ENCODE assay signal across 21 cellular contexts in the genomic region with DNA sequence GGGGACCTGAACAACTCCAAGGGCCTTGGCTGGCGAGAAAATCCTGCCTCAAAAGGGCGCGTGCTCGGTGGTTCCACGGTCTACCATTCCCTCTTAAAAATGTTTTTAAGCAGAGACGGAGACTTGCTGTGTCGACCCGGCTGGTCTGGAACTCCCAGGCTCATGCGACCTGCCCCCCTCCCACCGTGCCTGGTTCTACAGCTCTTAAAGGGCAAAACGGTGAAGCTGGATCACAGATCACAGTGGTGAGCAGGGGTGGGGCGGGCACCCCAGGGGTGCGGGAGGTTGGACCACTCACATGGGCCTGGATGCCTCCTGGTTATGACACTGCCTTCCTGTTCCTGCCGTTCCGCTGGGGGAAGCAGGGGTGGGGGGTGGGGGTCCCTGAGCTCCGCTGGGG. TPM values are rescaled to one million over a fixed set of nuclear protein-coding genes. Genes with fewer than 3 reads are reported as not detected.
"Had no signal": no experiment of that assay in that cellular context is flagged by ENCODE, and none has a peak within 500 bp of the region (broad histone marks: within the 10 kb centered on the region; RNA-seq: fewer than 3 reads in every experiment).

No MANE protein-coding gene starts in this region.

- H3K9me3 ChIP-seq: tibial nerve, vagina had no signal

- DNase-seq: activated CD4-positive, alpha-beta T cell treated with anti-CD3 and anti-CD28 coated beads, Interleukin-2, amount 50 U/mL, for 1 hour; activated CD4-positive, CD25-positive, alpha-beta regulatory T cell; activated gamma-delta T cell treated with Interleukin-2 at 50 U/mL for 16 hours; activated T-cell treated with anti-CD3 and anti-CD28 coated beads, Interleukin-2, amount 50 U/mL, for 72 hours; amniotic stem cell; foreskin melanocyte; nephron progenitor cell; occipital lobe; retina; stimulated activated naive CD8-positive, alpha-beta T cell treated with anti-CD3 and anti-CD28 coated beads, Interleukin-15, Interleukin-2, amounts not matched to agents 100 U/mL and 50 U/mL, for 24 hours; substantia nigra; T-cell had no signal

- H3K27ac Mint-ChIP-seq: activated naive CD4-positive, alpha-beta T cell treated with anti-CD3 and anti-CD28 coated beads, Interleukin-2, amount 50 U/mL, for 72 hours; activated T-cell treated with anti-CD3 and anti-CD28 coated beads, Interleukin-2, amount 50 U/mL, for 72 hours; nephron progenitor cell; T-cell had no signal

- H3K4me3 Mint-ChIP-seq: activated T-cell treated with anti-CD3 and anti-CD28 coated beads, Interleukin-2, amount 50 U/mL, for 72 hours; nephron progenitor cell had no signal

- H3K4me3 ChIP-seq: dorsolateral prefrontal cortex, lung, SK-N-MC, tibial nerve, vagina had no signal

- H3K27me3 ChIP-seq: dorsolateral prefrontal cortex, vagina had no signal

- H3K27ac ChIP-seq: dorsolateral prefrontal cortex, SK-N-MC, tibial nerve, vagina had no signal

- H3K36me3 ChIP-seq: tibial nerve, vagina had no signal

- ATAC-seq: activated naive CD4-positive, alpha-beta T cell treated with anti-CD3 and anti-CD28 coated beads, Interleukin-2, amount 50 U/mL, for 72 hours; activated T-cell treated with anti-CD3 and anti-CD28 coated beads, Interleukin-2, amount 50 U/mL, for 72 hours; stimulated activated naive CD8-positive, alpha-beta T cell treated with anti-CD3 and anti-CD28 coated beads, Interleukin-15, Interleukin-2, amounts not matched to agents 100 U/mL and 50 U/mL, for 24 hours; T-cell had no signal

- H3K9me3 Mint-ChIP-seq: T-cell had no signal

- H3K36me3 Mint-ChIP-seq: T-cell had no signal

RNA-seq across cellular contexts. Expression of gene RNF223, which starts 46.0 kb away (rescaled TPM):
- total RNA-seq: activated naive CD4-positive, alpha-beta T cell treated with anti-CD3 and anti-CD28 coated beads, Interleukin-2, amount 50 U/mL, for 72 hours; fibroblast of lung; occipital lobe; skeletal muscle tissue; T-cell; tibial nerve had no signal
- polyA plus RNA-seq: fibroblast of lung had no signal

RNA-seq across cellular contexts. Expression of gene TTLL10, which starts 53.6 kb away (rescaled TPM):
- total RNA-seq: activated naive CD4-positive, alpha-beta T cell treated with anti-CD3 and anti-CD28 coated beads, Interleukin-2, amount 50 U/mL, for 72 hours; epithelial cell of proximal tubule; fibroblast of lung; occipital lobe; skeletal muscle tissue; tibial nerve; vagina had no signal
- polyA plus RNA-seq: fibroblast of lung had no signal
